In the genomic region with DNA sequence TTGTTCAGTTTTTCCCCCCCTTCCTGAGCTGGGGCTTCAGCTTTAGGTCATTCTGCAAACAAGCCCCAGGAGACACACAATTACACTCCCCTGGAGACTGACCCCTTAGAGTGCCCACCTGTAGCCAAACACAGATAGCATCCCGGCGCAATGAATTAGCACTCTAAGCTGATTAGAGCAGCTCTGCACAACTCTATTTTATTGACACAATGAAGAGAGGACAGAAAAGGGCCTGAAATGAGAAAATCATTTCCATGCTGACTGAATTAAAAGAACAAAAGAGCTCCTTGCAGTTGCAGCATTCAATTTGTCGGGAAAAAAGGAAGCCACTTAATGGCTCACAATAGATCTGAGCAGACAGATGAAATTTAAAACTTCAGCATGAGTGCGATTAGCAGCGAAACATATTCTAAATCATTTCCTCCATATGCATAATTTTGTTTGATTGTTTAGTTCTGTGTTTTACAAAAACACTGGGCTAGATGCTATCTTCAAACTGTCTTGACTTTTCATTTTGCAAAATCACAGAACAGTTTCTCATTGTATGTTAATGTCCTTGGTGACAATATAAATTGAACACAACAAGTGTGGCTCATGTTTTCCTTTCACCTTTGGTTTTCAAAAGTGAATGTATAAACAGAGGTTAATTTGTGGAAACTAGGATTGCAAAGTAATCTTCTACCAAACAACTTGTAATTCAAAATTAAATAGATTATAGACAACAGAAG, we compare ENCODE assay signal across 15 cellular contexts.
DNase-seq lines count a peak whose midpoint lies in the region; ATAC-seq and TF ChIP-seq lines count a peak whose summit lies in the region.
"Had no signal": no experiment of that assay in that cellular context is flagged by ENCODE, and none has a peak within 500 bp of the region (broad histone marks: within the 10 kb centered on the region; RNA-seq: fewer than 3 reads in every experiment).

No MANE protein-coding gene starts in this region.

- ATAC-seq in HG03135 (IDR thresholded peaks at IDR 0.05; ENCODE audit: unreplicated experiment) (no peak), GM21529 (IDR thresholded peaks at IDR 0.05; ENCODE audit: unreplicated experiment) (no peak)
- ATAC-seq: psoas muscle had no signal

- CTCF ChIA-PET in HEK293T (lab: Yijun Ruan, JAX) = interaction anchor here (0.6 to 0.7 kb wide), 2 partner anchors 39 to 206 kb away, joined by 3 to 8 read pairs; no protein-coding TSS in a partner anchor

- H3K9me3 ChIP-seq in mucosa of stomach (ENCODE audit: control insufficient read depth, low read length) = no peaks in the 10 kb centered on the region
- H3K9me3 ChIP-seq: psoas muscle had no signal

- peak overlapping the region; percentile 6 for H3K9ac ChIP-seq in mucosa of stomach (ENCODE audit: low read length)

- DNase-seq in HEK293T (ENCODE audit: extremely low spot score) = no peak
- DNase-seq in NCI-H2081 treated with DMSO at 0.1 percent for 48 hours (lab: John Stamatoyannopoulos, UW) = peak; percentile 99
- DNase-seq in SHP77 (lab: John Stamatoyannopoulos, UW) = peak; percentile 67 to 68
- no peak for DNase-seq in SKM-1 (lab: John Stamatoyannopoulos, UW; ENCODE audit: unreplicated experiment)
- DNase-seq in DMS53 (lab: John Stamatoyannopoulos, UW) = no peak
- DNase-seq: activated T-cell treated with anti-CD3 and anti-CD28 coated beads, Interleukin-2, amount 50 U/mL, for 1 hour; DND-41; IMR-90; islet precursor cell; NCI-H2171 treated with DMSO at 0.1 percent for 48 hours; psoas muscle; T-helper 1 cell had no signal

- peaks cover 8% of the 10 kb centered on the region for H3K4me1 ChIP-seq in mucosa of stomach (ENCODE audit: control insufficient read depth, insufficient read depth, low read length)
- H3K4me1 ChIP-seq: psoas muscle had no signal

- POLR2A ChIA-PET in HEK293T (lab: Yijun Ruan, JAX) = interaction anchor here (1.0 kb wide), 1 partner anchor 33 kb away, joined by 4 read pairs; no protein-coding TSS in a partner anchor

- H3K4me3 ChIP-seq in mucosa of stomach (ENCODE audit: low read length) = no peak overlapping the region
- H3K4me3 ChIP-seq: psoas muscle had no signal

- H3K36me3 ChIP-seq in mucosa of stomach (ENCODE audit: control insufficient read depth, insufficient read depth, low read length) = no peaks in the 10 kb centered on the region

- H3K27me3 ChIP-seq in mucosa of stomach (ENCODE audit: control insufficient read depth, insufficient read depth, low read length) = no peaks in the 10 kb centered on the region

TF ChIP-seq in HEK293T, 16 proteins besides CTCF, POLR2A, EP300 and RAD21:
- TF ChIP-seq HDGF (IDR thresholded peaks at IDR 0.05; ENCODE audit: borderline replicate concordance) (no peak), SUZ12 (IDR thresholded peaks at IDR 0.05) (no peak), FOXM1 (IDR thresholded peaks at IDR 0.05; ENCODE audit: borderline replicate concordance) (no peak), CTBP1 (IDR thresholded peaks at IDR 0.05; ENCODE audit: borderline replicate concordance) (peak; percentile 48; the same call in 1 of the 2 replicates), SP1 (IDR thresholded peaks at IDR 0.05) (no peak)
- TF ChIP-seq, protein P1, sequence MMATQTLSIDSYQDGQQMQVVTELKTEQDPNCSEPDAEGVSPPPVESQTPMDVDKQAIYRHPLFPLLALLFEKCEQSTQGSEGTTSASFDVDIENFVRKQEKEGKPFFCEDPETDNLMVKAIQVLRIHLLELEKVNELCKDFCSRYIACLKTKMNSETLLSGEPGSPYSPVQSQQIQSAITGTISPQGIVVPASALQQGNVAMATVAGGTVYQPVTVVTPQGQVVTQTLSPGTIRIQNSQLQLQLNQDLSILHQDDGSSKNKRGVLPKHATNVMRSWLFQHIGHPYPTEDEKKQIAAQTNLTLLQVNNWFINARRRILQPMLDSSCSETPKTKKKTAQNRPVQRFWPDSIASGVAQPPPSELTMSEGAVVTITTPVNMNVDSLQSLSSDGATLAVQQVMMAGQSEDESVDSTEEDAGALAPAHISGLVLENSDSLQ (IDR thresholded peaks at IDR 0.05) = 0 out of 2 replicates have a peak, but pooled peaks have one; percentile 24
TF ChIP-seq in HEK293T: peak in this region for 2.

Comparison
In these comparisons a context has a peak if more than half of its experiments do, and no peak if none do; other contexts are left out.
1. DNase-seq: peak in NCI-H2081 treated with DMSO at 0.1 percent for 48 hours (single experiment) and SHP77 (2 of 2); none in HEK293T (single experiment), SKM-1 (single experiment) and DMS53 (single experiment).